Comparison of ENCODE assay signal across 1 cellular context in the genomic region with DNA sequence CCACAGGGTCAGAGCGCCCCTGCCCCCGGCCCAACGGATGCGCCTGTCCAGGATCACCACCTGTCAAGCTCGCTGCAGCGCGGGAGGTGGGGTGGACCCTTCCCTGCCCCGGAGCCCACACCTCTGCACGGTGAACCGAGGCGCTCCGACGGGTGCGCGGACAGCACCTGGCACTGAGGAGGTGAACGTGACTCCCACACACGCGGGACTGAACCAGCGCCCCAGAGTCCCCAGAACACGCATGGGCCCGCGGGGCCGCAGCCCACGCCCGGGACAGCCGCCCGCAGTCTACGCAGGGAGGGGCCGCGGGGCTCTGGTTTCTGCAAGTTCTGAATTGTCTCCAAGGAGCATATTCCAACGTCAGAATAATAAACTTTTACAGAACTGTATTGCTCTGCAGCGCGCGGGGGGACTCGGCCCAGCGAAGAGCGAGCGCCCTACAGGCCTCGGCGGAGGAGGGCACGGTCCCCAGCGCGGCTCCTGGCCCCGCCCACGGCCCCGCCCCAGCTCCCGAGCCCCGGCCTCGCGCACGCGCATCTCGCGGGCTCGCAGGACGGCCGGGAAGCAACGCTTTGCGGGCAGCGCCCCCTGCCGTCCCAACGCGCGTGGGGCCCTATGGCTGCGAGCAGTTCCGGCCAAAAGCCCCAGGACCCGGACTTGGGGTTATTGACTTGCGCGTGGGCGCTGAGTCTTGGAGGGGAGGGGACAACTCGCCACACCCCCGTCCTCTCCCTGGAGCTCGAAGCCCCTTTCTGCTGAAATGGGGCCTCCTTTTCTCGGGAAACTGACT.
TF ChIP-seq lines count a peak whose summit lies in the region.

No MANE protein-coding gene starts in this region.

TF ChIP-seq in HEK293, 187 proteins besides CTCF, POLR2A, EP300 and RAD21 (continued from another document):
- TF ChIP-seq, protein P1, sequence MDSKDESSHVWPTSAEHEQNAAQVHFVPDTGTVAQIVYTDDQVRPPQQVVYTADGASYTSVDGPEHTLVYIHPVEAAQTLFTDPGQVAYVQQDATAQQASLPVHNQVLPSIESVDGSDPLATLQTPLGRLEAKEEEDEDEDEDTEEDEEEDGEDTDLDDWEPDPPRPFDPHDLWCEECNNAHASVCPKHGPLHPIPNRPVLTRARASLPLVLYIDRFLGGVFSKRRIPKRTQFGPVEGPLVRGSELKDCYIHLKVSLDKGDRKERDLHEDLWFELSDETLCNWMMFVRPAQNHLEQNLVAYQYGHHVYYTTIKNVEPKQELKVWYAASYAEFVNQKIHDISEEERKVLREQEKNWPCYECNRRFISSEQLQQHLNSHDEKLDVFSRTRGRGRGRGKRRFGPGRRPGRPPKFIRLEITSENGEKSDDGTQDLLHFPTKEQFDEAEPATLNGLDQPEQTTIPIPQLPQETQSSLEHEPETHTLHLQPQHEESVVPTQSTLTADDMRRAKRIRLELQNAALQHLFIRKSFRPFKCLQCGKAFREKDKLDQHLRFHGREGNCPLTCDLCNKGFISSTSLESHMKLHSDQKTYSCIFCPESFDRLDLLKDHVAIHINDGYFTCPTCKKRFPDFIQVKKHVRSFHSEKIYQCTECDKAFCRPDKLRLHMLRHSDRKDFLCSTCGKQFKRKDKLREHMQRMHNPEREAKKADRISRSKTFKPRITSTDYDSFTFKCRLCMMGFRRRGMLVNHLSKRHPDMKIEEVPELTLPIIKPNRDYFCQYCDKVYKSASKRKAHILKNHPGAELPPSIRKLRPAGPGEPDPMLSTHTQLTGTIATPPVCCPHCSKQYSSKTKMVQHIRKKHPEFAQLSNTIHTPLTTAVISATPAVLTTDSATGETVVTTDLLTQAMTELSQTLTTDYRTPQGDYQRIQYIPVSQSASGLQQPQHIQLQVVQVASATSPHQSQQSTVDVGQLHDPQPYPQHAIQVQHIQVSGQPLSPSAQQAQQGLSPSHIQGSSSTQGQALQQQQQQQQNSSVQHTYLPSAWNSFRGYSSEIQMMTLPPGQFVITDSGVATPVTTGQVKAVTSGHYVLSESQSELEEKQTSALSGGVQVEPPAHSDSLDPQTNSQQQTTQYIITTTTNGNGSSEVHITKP (tag by site-specific recombination; IDR thresholded peaks at IDR 0.05): no peak
- TF ChIP-seq ZNF16 (tag by site-specific recombination; IDR thresholded peaks at IDR 0.05; ENCODE audit: low read depth) (no peak), ZNF274 (IDR thresholded peaks at IDR 0.05; ENCODE audit: low read length) (no peak), ZNF274 (tag by site-specific recombination; IDR thresholded peaks at IDR 0.05; ENCODE audit: borderline replicate concordance) (no peak), ZBTB8A (tag by site-specific recombination; IDR thresholded peaks at IDR 0.05) (peak; percentile 42; the same call in 1 of the 2 replicates), ZNF654 (tag by site-specific recombination; IDR thresholded peaks at IDR 0.05; ENCODE audit: low read depth) (peak; percentile 78), ZFHX2 (tag by site-specific recombination; conservative IDR thresholded peaks at IDR 0.05) (peak; percentile 70), ZNF341 (tag by site-specific recombination; IDR thresholded peaks at IDR 0.05; ENCODE audit: low read depth) (no peak), ZNF596 (tag by site-specific recombination; IDR thresholded peaks at IDR 0.05) (0 out of 2 replicates have a peak, but pooled peaks have one; percentile 18), ZSCAN30 (tag by site-specific recombination; IDR thresholded peaks at IDR 0.05) (0 out of 2 replicates have a peak, but pooled peaks have one; percentile 19), KLF8 (tag by site-specific recombination; IDR thresholded peaks at IDR 0.05) (peak; percentile 31; the same call in 1 of the 2 replicates), ZNF132 (tag by site-specific recombination; IDR thresholded peaks at IDR 0.05; ENCODE audit: borderline replicate concordance) (no peak), ZNF473 (tag by site-specific recombination; IDR thresholded peaks at IDR 0.05) (no peak)
- TF ChIP-seq, protein P2, sequence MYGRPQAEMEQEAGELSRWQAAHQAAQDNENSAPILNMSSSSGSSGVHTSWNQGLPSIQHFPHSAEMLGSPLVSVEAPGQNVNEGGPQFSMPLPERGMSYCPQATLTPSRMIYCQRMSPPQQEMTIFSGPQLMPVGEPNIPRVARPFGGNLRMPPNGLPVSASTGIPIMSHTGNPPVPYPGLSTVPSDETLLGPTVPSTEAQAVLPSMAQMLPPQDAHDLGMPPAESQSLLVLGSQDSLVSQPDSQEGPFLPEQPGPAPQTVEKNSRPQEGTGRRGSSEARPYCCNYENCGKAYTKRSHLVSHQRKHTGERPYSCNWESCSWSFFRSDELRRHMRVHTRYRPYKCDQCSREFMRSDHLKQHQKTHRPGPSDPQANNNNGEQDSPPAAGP (tag by site-specific recombination; IDR thresholded peaks at IDR 0.05): no peak
- TF ChIP-seq, protein P3, sequence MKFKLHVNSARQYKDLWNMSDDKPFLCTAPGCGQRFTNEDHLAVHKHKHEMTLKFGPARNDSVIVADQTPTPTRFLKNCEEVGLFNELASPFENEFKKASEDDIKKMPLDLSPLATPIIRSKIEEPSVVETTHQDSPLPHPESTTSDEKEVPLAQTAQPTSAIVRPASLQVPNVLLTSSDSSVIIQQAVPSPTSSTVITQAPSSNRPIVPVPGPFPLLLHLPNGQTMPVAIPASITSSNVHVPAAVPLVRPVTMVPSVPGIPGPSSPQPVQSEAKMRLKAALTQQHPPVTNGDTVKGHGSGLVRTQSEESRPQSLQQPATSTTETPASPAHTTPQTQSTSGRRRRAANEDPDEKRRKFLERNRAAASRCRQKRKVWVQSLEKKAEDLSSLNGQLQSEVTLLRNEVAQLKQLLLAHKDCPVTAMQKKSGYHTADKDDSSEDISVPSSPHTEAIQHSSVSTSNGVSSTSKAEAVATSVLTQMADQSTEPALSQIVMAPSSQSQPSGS (tag by site-specific recombination; IDR thresholded peaks at IDR 0.05; ENCODE audit: low read depth): no peak
